In the genomic region with DNA sequence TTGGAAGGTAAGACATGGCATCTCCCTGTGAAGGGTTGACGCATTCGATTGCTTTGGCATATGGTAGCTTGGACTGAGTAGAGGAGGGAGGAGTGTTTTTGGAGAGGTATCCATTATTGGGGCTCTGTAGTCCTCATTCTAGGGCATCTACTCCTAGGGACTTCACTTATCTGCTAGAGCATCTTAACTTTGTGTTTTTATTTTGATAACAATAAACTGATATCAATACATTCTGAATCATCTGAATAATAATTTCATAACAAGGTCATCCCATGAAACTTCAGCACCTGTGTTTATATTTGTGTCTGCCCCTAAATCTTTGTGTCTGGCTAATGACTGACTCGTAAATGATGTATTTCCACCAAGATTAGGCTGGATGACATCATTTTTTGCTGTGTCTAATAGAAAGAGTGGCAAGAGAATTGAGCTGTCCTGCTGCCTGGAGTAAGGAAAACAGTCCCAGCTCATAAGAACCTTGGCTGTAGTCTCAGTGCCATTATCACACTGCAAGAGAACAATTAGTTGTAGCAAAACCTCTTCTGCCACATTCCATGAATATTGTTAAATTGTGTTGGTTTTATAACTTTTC, we compare ENCODE assay signal across 1 cellular context.
A peak's percentile ranks its signal among the peaks of the same experiment; 100 is the strongest.
TF ChIP-seq lines count a peak whose summit lies in the region.

No MANE protein-coding gene starts in this region.

TF ChIP-seq in HepG2, 621 proteins besides CTCF, POLR2A, EP300 and RAD21:
- TF ChIP-seq RBAK (CRISPR knock-in tag; IDR thresholded peaks at IDR 0.05) (no peak), RBM22 (optimal IDR thresholded peaks at IDR 0.05; ENCODE audit: low read length) (no peak), ATF7 (IDR thresholded peaks at IDR 0.05) (peak; percentile 77), ATF7 (CRISPR knock-in tag; IDR thresholded peaks at IDR 0.05) (no peak), ZNF225 (CRISPR knock-in tag; IDR thresholded peaks at IDR 0.05) (no peak)
